In the genomic region with DNA sequence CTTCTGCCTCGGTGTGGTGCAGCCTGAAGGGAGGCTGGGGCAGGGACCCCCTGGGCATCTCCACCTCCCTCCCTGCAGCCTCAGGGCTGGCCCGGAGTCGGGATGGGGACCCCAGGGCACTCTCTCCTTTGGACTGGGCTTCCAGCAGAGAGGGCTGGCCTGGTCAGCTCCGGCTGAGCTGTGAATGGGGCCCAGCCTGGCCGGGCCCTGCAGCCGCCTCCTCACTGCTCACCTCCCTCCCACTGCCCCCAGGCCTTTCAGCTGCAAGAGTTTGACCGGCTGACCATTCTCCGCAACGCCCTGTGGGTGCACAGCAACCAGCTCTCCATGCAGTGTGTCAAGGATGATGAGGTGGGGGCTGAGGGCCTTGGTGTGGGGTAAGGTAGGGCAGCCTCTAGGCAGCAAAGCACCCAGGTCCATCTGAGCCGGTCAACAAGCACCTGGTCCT, we compare ENCODE assay signal across 1 cellular context.
TF ChIP-seq lines count a peak whose summit lies in the region.

No MANE protein-coding gene starts in this region.

TF ChIP-seq in GM12878, 131 proteins besides CTCF, POLR2A, EP300 and RAD21:
- no peak for TF ChIP-seq KDM1A (IDR thresholded peaks at IDR 0.05; ENCODE audit: borderline replicate concordance)
- no peak for TF ChIP-seq ZZZ3 (IDR thresholded peaks at IDR 0.05; ENCODE audit: control insufficient read depth, insufficient read length, low read depth)
- TF ChIP-seq HDAC6 (IDR thresholded peaks at IDR 0.05; ENCODE audit: unreplicated experiment), result no peak
- no peak for TF ChIP-seq RELA (IDR thresholded peaks at IDR 0.05; ENCODE audit: borderline replicate concordance, partially characterized antibody)
- TF ChIP-seq, protein P1, sequence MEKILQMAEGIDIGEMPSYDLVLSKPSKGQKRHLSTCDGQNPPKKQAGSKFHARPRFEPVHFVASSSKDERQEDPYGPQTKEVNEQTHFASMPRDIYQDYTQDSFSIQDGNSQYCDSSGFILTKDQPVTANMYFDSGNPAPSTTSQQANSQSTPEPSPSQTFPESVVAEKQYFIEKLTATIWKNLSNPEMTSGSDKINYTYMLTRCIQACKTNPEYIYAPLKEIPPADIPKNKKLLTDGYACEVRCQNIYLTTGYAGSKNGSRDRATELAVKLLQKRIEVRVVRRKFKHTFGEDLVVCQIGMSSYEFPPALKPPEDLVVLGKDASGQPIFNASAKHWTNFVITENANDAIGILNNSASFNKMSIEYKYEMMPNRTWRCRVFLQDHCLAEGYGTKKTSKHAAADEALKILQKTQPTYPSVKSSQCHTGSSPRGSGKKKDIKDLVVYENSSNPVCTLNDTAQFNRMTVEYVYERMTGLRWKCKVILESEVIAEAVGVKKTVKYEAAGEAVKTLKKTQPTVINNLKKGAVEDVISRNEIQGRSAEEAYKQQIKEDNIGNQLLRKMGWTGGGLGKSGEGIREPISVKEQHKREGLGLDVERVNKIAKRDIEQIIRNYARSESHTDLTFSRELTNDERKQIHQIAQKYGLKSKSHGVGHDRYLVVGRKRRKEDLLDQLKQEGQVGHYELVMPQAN (conservative IDR thresholded peaks at IDR 0.05), result no peak
- no peak for TF ChIP-seq SRF (IDR thresholded peaks at IDR 0.05; ENCODE audit: low read depth in 2 of 2, low read length in 2 of 2)
- no peak for TF ChIP-seq TCF3 (IDR thresholded peaks at IDR 0.05; ENCODE audit: borderline replicate concordance, insufficient read depth, low read depth, low read length)
- TF ChIP-seq NFYA (IDR thresholded peaks at IDR 0.05; ENCODE audit: borderline replicate concordance, low read depth, low read length), result no peak
